In genomic region chr2:69217333-69218080, GRCh38 we compare ENCODE assay signal across 1 cellular context.
A peak's percentile ranks its signal among the peaks of the same experiment; 100 is the strongest.
TF ChIP-seq lines count a peak whose summit lies in the region.

No MANE protein-coding gene starts in this region.

TF ChIP-seq in HepG2, 621 proteins besides CTCF, POLR2A, EP300 and RAD21 (continued from another document and continues in another):
- TF ChIP-seq ZNF484 (CRISPR knock-in tag; IDR thresholded peaks at IDR 0.05; ENCODE audit: borderline replicate concordance, low read depth) (no peak), ZBTB33 (CRISPR knock-in tag; IDR thresholded peaks at IDR 0.05) (peak; percentile 51; the same call in 1 of the 2 replicates), CSRNP2 (CRISPR knock-in tag; conservative IDR thresholded peaks at IDR 0.05; ENCODE audit: low read depth) (no peak), ZNF251 (CRISPR knock-in tag; IDR thresholded peaks at IDR 0.05) (no peak), RBM39 (IDR thresholded peaks at IDR 0.05; ENCODE audit: low read depth, low read length, poor library complexity, severe bottlenecking) (no peak), ZNF703 (CRISPR knock-in tag; IDR thresholded peaks at IDR 0.05; ENCODE audit: borderline replicate concordance) (no peak), ZFP41 (CRISPR knock-in tag; IDR thresholded peaks at IDR 0.05; ENCODE audit: borderline replicate concordance) (no peak), USF2 (IDR thresholded peaks at IDR 0.05; ENCODE audit: low read depth, low read length) (no peak), USF2 (CRISPR knock-in tag; IDR thresholded peaks at IDR 0.05; ENCODE audit: borderline replicate concordance) (no peak), NFYC (CRISPR knock-in tag; IDR thresholded peaks at IDR 0.05) (no peak), NFKBIZ (CRISPR knock-in tag; IDR thresholded peaks at IDR 0.05) (no peak), MED13 (CRISPR knock-in tag; IDR thresholded peaks at IDR 0.05) (no peak), ZNF672 (CRISPR knock-in tag; IDR thresholded peaks at IDR 0.05) (no peak), RBM22 (optimal IDR thresholded peaks at IDR 0.05; ENCODE audit: low read length) (no peak), ZNF275 (CRISPR knock-in tag; IDR thresholded peaks at IDR 0.05; ENCODE audit: borderline replicate concordance) (0 out of 2 replicates have a peak, but pooled peaks have one; percentile 19), HMGA1 (CRISPR knock-in tag; conservative IDR thresholded peaks at IDR 0.05) (no peak), ZNF414 (CRISPR knock-in tag; IDR thresholded peaks at IDR 0.05) (no peak), PRMT3 (CRISPR knock-in tag; IDR thresholded peaks at IDR 0.05; ENCODE audit: borderline replicate concordance, low read depth) (0 out of 2 replicates have a peak, but pooled peaks have one; percentile 12), ZBTB34 (CRISPR knock-in tag; IDR thresholded peaks at IDR 0.05) (no peak), ZNF777 (CRISPR knock-in tag; IDR thresholded peaks at IDR 0.05) (no peak), THAP11 (CRISPR knock-in tag; IDR thresholded peaks at IDR 0.05) (no peak), DPF2 (CRISPR knock-in tag; IDR thresholded peaks at IDR 0.05; ENCODE audit: borderline replicate concordance, low read depth) (no peak; the same call in 1 of the 2 replicates), ADNP (CRISPR knock-in tag; IDR thresholded peaks at IDR 0.05) (no peak), PHF5A (CRISPR knock-in tag; IDR thresholded peaks at IDR 0.05; ENCODE audit: low read depth, unreplicated experiment) (no peak), NKX3-1 (CRISPR knock-in tag; IDR thresholded peaks at IDR 0.05) (0 out of 2 replicates have a peak, but pooled peaks have one; percentile 18), ZNF878 (CRISPR knock-in tag; IDR thresholded peaks at IDR 0.05) (0 out of 2 replicates have a peak, but pooled peaks have one; percentile 6), DMTF1 (CRISPR knock-in tag; IDR thresholded peaks at IDR 0.05) (peak; percentile 81; the same call in 1 of the 2 replicates), ZNF33B (CRISPR knock-in tag; IDR thresholded peaks at IDR 0.05) (no peak), SNRNP70 (IDR thresholded peaks at IDR 0.05; ENCODE audit: low read depth, low read length) (no peak), ERF (CRISPR knock-in tag; IDR thresholded peaks at IDR 0.05) (no peak), EED (CRISPR knock-in tag; IDR thresholded peaks at IDR 0.05) (no peak), ZNF337 (CRISPR knock-in tag; IDR thresholded peaks at IDR 0.05; ENCODE audit: borderline replicate concordance, low read depth) (no peak), ZNF747 (CRISPR knock-in tag; IDR thresholded peaks at IDR 0.05; ENCODE audit: borderline replicate concordance) (no peak), RXRB (CRISPR knock-in tag; IDR thresholded peaks at IDR 0.05; ENCODE audit: borderline replicate concordance) (no peak), ZNF567 (CRISPR knock-in tag; IDR thresholded peaks at IDR 0.05; ENCODE audit: borderline replicate concordance) (0 out of 2 replicates have a peak, but pooled peaks have one; percentile 16), ZNF550 (CRISPR knock-in tag; IDR thresholded peaks at IDR 0.05; ENCODE audit: borderline replicate concordance) (no peak), PRDM10 (CRISPR knock-in tag; IDR thresholded peaks at IDR 0.05; ENCODE audit: low read depth) (no peak), ZNF589 (CRISPR knock-in tag; conservative IDR thresholded peaks at IDR 0.05) (no peak), ISX (CRISPR knock-in tag; conservative IDR thresholded peaks at IDR 0.05) (no peak), ZMAT3 (CRISPR knock-in tag; conservative IDR thresholded peaks at IDR 0.05) (no peak), ZNF160 (CRISPR knock-in tag; IDR thresholded peaks at IDR 0.05) (no peak), NFIB (CRISPR knock-in tag; IDR thresholded peaks at IDR 0.05; ENCODE audit: borderline replicate concordance) (no peak), GABPA (IDR thresholded peaks at IDR 0.05; ENCODE audit: low read depth, low read length) (no peak), GABPA (CRISPR knock-in tag; IDR thresholded peaks at IDR 0.05; ENCODE audit: low read depth) (no peak), ZFP82 (CRISPR knock-in tag; IDR thresholded peaks at IDR 0.05; ENCODE audit: borderline replicate concordance) (no peak), ZFP91 (CRISPR knock-in tag; IDR thresholded peaks at IDR 0.05; ENCODE audit: borderline replicate concordance) (0 out of 2 replicates have a peak, but pooled peaks have one; percentile 12), SPEN (CRISPR knock-in tag; IDR thresholded peaks at IDR 0.05; ENCODE audit: low read depth) (no peak), NR2F6 (IDR thresholded peaks at IDR 0.05) (no peak), NR2F6 (CRISPR knock-in tag; IDR thresholded peaks at IDR 0.05) (no peak), GATAD2A (CRISPR knock-in tag; IDR thresholded peaks at IDR 0.05) (no peak), ZNF563 (CRISPR knock-in tag; IDR thresholded peaks at IDR 0.05) (no peak), SIX4 (CRISPR knock-in tag; IDR thresholded peaks at IDR 0.05) (no peak), U2AF2 (IDR thresholded peaks at IDR 0.05; ENCODE audit: low read depth, low read length) (0 out of 2 replicates have a peak, but pooled peaks have one; percentile 31), ZNF562 (CRISPR knock-in tag; IDR thresholded peaks at IDR 0.05; ENCODE audit: borderline replicate concordance) (no peak), ZNF547 (CRISPR knock-in tag; IDR thresholded peaks at IDR 0.05) (no peak), ASH2L (IDR thresholded peaks at IDR 0.05; ENCODE audit: insufficient read length, low read depth, low read length) (peak; percentile 14), RNF2 (conservative IDR thresholded peaks at IDR 0.05; ENCODE audit: low read depth) (no peak)
